8 cellular contexts compared by ENCODE assay signal in genomic region chr16:29816694-29817441, GRCh38. TPM values are rescaled to one million over a fixed set of nuclear protein-coding genes. Genes with fewer than 3 reads are reported as not detected.
DNase-seq lines count a peak whose midpoint lies in the region; ATAC-seq and TF ChIP-seq lines count a peak whose summit lies in the region.

No MANE protein-coding gene starts in this region.

- H3K4me3 ChIP-seq in CD4-positive, alpha-beta memory T cell (ENCODE audit: low read length in 2 of 2) = peak overlapping the region; percentile 91 to 95
- H3K4me3 ChIP-seq in HUES48 (ENCODE audit: low read depth, low read length) (peak overlapping the region; percentile 89), SJSA1 (peak overlapping the region; percentile 67), astrocyte of the cerebellum (ENCODE audit: low read depth, low read length) (peak overlapping the region; percentile 77), iPS-18a (ENCODE audit: low read length) (peak overlapping the region; percentile 70), skeletal muscle tissue (ENCODE audit: low read length in 3 of 3) (peak overlapping the region; percentile 91 to 96 (median 92))

- H3K9me3 Mint-ChIP-seq in CD4-positive, alpha-beta memory T cell = no peaks in the 10 kb centered on the region

- peaks cover 0 to 2% of the 10 kb centered on the region in 2 donors for H3K27me3 Mint-ChIP-seq in CD4-positive, alpha-beta memory T cell

- DNase-seq in CD4-positive, alpha-beta memory T cell = peak; percentile 36 to 73 (median 44)
- DNase-seq in SJSA1 (ENCODE audit: low read depth in 1 of 2, low spot score in 2 of 2) = peak; percentile 53 to 72
- DNase-seq in astrocyte of the cerebellum (ENCODE audit: low read depth) = no peak

- H3K9ac ChIP-seq in HUES48 (ENCODE audit: low read depth, low read length) (peak overlapping the region; percentile 78), iPS-18a (ENCODE audit: low read length) (peak overlapping the region; percentile 82), skeletal muscle tissue (ENCODE audit: low read depth in 1 of 3, low read length in 3 of 3) (peak overlapping the region; percentile 90 to 96 (median 92))

- CTCF ChIA-PET in CD4-positive, alpha-beta memory T cell (lab: Charles Lee; ENCODE audit: partially characterized antibody) = interaction anchor here (0.7 to 8.2 kb wide), 15 partner anchors 9 to 116 kb away, joined by 3 to 129 read pairs (median 6); partner anchors contain the start of gene MAZ

- in situ Hi-C loops in astrocyte of the cerebellum (cut with HindIII; ENCODE audit: low sequenced_read_pairs) = no loop called here

- peaks cover 72% of the 10 kb centered on the region for H3K4me1 ChIP-seq in CD4-positive, alpha-beta memory T cell (ENCODE audit: insufficient read depth, low read length)
- peaks cover 22% of the 10 kb centered on the region for H3K4me1 ChIP-seq in HUES48 (ENCODE audit: control insufficient read depth, insufficient read depth, low read length)
- H3K4me1 ChIP-seq in SJSA1 (replicated peaks) = peaks cover 62% of the 10 kb centered on the region
- peaks cover 18% of the 10 kb centered on the region for H3K4me1 ChIP-seq in iPS-18a (ENCODE audit: control insufficient read depth, low read depth, low read length)
- peaks cover 59 to 77% (median 65%) of the 10 kb centered on the region in 3 donors for H3K4me1 ChIP-seq in skeletal muscle tissue (ENCODE audit: control insufficient read depth in 3 of 3, insufficient read depth in 3 of 3, low read length in 3 of 3)

- peak; percentile 5 for ATAC-seq in GM19372 (IDR thresholded peaks at IDR 0.05; ENCODE audit: low read depth, unreplicated experiment)
- ATAC-seq in HG02870 (IDR thresholded peaks at IDR 0.05; ENCODE audit: unreplicated experiment) = no peak

- POLR2A ChIA-PET in CD4-positive, alpha-beta memory T cell (lab: Charles Lee; ENCODE audit: partially characterized antibody) = interaction anchor here (0.5 to 24.0 kb wide), 18 partner anchors 5 to 179 kb away, joined by 3 to 522 read pairs (median 9); partner anchors contain the start of genes C16orf54, HIRIP3, INO80E and KCTD13

- H3K36me3 ChIP-seq in CD4-positive, alpha-beta memory T cell (ENCODE audit: insufficient read depth, low read length) = peaks cover 12% of the 10 kb centered on the region
- H3K36me3 ChIP-seq in HUES48 (ENCODE audit: control insufficient read depth, insufficient read depth, low read length) = peaks cover 33% of the 10 kb centered on the region
- H3K36me3 ChIP-seq in SJSA1 = peaks cover 37% of the 10 kb centered on the region
- peaks cover 26% of the 10 kb centered on the region for H3K36me3 ChIP-seq in iPS-18a (ENCODE audit: control insufficient read depth, low read depth, low read length)
- peaks cover 14 to 17% (median 16%) of the 10 kb centered on the region in 3 donors for H3K36me3 ChIP-seq in skeletal muscle tissue (ENCODE audit: control insufficient read depth in 3 of 3, insufficient read depth in 3 of 3, low read length in 3 of 3)

- peak; percentile 30 for TF ChIP-seq CTCF in astrocyte of the cerebellum (IDR thresholded peaks at IDR 0.05; ENCODE audit: low read depth, low read length, missing control alignments)

- peak overlapping the region; percentile 95 to 99 (median 98) for H3K4me3 Mint-ChIP-seq in CD4-positive, alpha-beta memory T cell

- H3K27me3 ChIP-seq in CD4-positive, alpha-beta memory T cell (ENCODE audit: insufficient read depth, low read length) = no peaks in the 10 kb centered on the region
- H3K27me3 ChIP-seq in HUES48 (ENCODE audit: control insufficient read depth, insufficient read depth, low read length) = no peaks in the 10 kb centered on the region
- H3K27me3 ChIP-seq in SJSA1 (replicated peaks) = no peaks in the 10 kb centered on the region
- H3K27me3 ChIP-seq in iPS-18a (ENCODE audit: control insufficient read depth, insufficient read depth, low read length) = no peaks in the 10 kb centered on the region
- H3K27me3 ChIP-seq in skeletal muscle tissue (ENCODE audit: control insufficient read depth in 3 of 3, insufficient read depth in 3 of 3, low read length in 3 of 3) = no peaks in the 10 kb centered on the region

- peak overlapping the region; percentile 77 for H3K27ac ChIP-seq in CD4-positive, alpha-beta memory T cell (ENCODE audit: low read depth, low read length)
- H3K27ac ChIP-seq in HUES48 (ENCODE audit: low read depth, low read length) (peak overlapping the region; percentile 92), SJSA1 (peak overlapping the region; percentile 50), iPS-18a (ENCODE audit: low read length) (peak overlapping the region; percentile 15), skeletal muscle tissue (ENCODE audit: low read depth, low read length) (peak overlapping the region; percentile 90)

- peaks cover 32 to 87% (median 57%) of the 10 kb centered on the region in 4 donors for H3K4me1 Mint-ChIP-seq in CD4-positive, alpha-beta memory T cell

- no peaks in the 10 kb centered on the region for H3K9me3 ChIP-seq in CD4-positive, alpha-beta memory T cell (ENCODE audit: control insufficient read depth in 1 of 2, low read length in 2 of 2)
- H3K9me3 ChIP-seq in HUES48 (ENCODE audit: control insufficient read depth, insufficient read depth, low read length) (no peaks in the 10 kb centered on the region), SJSA1 (replicated peaks) (no peaks in the 10 kb centered on the region), iPS-18a (ENCODE audit: control insufficient read depth, low read depth, low read length) (no peaks in the 10 kb centered on the region), skeletal muscle tissue (ENCODE audit: control insufficient read depth in 3 of 3, low read length in 3 of 3) (no peaks in the 10 kb centered on the region)

- H3K27ac Mint-ChIP-seq in CD4-positive, alpha-beta memory T cell = peak overlapping the region; percentile 90 to 100 (median 97)

- intact Hi-C loops in CD4-positive, alpha-beta memory T cell (cut with micrococcal nuclease) = loop anchor here (1.0 to 10.0 kb wide), 9 partner anchors 10 to 178 kb away; partner anchors contain the start of genes CDIPT, HIRIP3, INO80E and KIF22

- peaks cover 19 to 38% of the 10 kb centered on the region in 2 donors for H3K36me3 Mint-ChIP-seq in CD4-positive, alpha-beta memory T cell

RNA-seq across cellular contexts. Expression of gene PAGR1, which starts 0.9 kb away (rescaled TPM):
- total RNA-seq in CD4-positive, alpha-beta memory T cell = 10 to 100 TPM; 43.7 to 44.9 TPM
- polyA plus RNA-seq in CD4-positive, alpha-beta memory T cell = 10 to 100 TPM; 46.0 to 51.1 TPM
- total RNA-seq in SJSA1 (2014; rRNA removed; shearing (Covaris generic)) = 39.3 and 66.0 TPM in 2 replicates
- total RNA-seq in skeletal muscle tissue = 8.9 TPM

RNA-seq across cellular contexts. Expression of gene MVP, which starts 3.4 kb away (rescaled TPM):
- total RNA-seq in CD4-positive, alpha-beta memory T cell = 100 to 1,000 TPM; 145 to 146 TPM
- 100 to 1,000 TPM; 172 to 187 TPM for polyA plus RNA-seq in CD4-positive, alpha-beta memory T cell
- total RNA-seq in SJSA1 (2014; rRNA removed; shearing (Covaris generic)) = 138 and 149 TPM in 2 replicates
- 28.2 TPM for total RNA-seq in skeletal muscle tissue

RNA-seq across cellular contexts. Expression of gene PRRT2, which starts 4.9 kb away (rescaled TPM):
- total RNA-seq in CD4-positive, alpha-beta memory T cell = 1 to 10 TPM; 6.3 to 6.9 TPM
- polyA plus RNA-seq in CD4-positive, alpha-beta memory T cell = under 1 TPM; 0.20 to 0.37 TPM
- total RNA-seq in SJSA1 (2014; rRNA removed; shearing (Covaris generic)) = 0.11 TPM in 1 of 2 replicates, not detected in the other
- 0.52 TPM for total RNA-seq in skeletal muscle tissue

RNA-seq across cellular contexts. Expression of gene MAZ, which starts 10.5 kb away (rescaled TPM):
- total RNA-seq in CD4-positive, alpha-beta memory T cell = 100 to 1,000 TPM; 258 to 264 TPM
- 10 to 100 TPM; 40.3 to 69.1 TPM for polyA plus RNA-seq in CD4-positive, alpha-beta memory T cell
- total RNA-seq in SJSA1 (2014; rRNA removed; shearing (Covaris generic)) = 237 and 331 TPM in 2 replicates
- 141 TPM for total RNA-seq in skeletal muscle tissue

RNA-seq across cellular contexts. Expression of gene KIF22, which starts 26.3 kb away (rescaled TPM):
- total RNA-seq in CD4-positive, alpha-beta memory T cell = 10 to 100 TPM; 89.4 to 98.6 TPM
- 10 to 100 TPM; 35.7 to 54.2 TPM for polyA plus RNA-seq in CD4-positive, alpha-beta memory T cell
- total RNA-seq in SJSA1 (2014; rRNA removed; shearing (Covaris generic)) = 95.3 and 137 TPM in 2 replicates
- 33.4 TPM for total RNA-seq in skeletal muscle tissue

Comparison
In these comparisons a context has a peak if more than half of its experiments do, and no peak if none do; other contexts are left out.
1. H3K27ac ChIP-seq: peak in every context shown above with its lines; median percentile 92 in HUES48; 90 in skeletal muscle tissue; 77 in CD4-positive, alpha-beta memory T cell; 50 in SJSA1; 15 in iPS-18a.